Comparison of ENCODE assay signal across 1 cellular context in the genomic region with DNA sequence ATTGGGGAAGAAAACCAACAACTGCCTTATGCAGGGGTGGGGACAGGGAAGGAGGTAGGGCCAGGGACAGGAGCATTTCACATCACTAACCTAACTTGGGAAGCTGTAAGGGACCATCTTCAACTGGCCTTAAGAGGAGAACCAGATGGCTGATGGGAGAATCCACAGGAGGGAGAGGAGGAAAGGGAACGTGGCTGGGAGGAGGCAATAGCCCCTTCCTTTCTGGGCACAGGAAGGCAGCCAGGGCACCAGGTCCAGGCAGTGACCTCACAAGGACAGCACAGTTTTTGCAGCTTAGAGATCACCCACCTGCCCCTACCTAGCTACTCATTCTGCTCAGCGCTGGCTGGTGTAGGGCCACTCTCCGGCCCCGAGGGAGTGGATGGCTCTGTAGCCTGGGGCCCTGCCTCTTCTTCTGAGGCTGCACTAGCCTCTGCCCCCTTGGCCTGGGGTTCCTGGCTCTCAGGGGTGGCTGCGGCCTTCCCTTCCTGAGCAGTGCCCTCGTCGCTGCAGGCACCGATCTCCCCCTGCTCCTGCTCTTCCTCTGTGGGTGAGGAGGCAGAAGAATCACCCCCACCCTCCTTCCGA.
TF ChIP-seq lines count a peak whose summit lies in the region.

No MANE protein-coding gene starts in this region.

TF ChIP-seq in K562, 482 proteins besides CTCF, POLR2A, EP300 and RAD21 (continued from another document):
- TF ChIP-seq, protein P1, sequence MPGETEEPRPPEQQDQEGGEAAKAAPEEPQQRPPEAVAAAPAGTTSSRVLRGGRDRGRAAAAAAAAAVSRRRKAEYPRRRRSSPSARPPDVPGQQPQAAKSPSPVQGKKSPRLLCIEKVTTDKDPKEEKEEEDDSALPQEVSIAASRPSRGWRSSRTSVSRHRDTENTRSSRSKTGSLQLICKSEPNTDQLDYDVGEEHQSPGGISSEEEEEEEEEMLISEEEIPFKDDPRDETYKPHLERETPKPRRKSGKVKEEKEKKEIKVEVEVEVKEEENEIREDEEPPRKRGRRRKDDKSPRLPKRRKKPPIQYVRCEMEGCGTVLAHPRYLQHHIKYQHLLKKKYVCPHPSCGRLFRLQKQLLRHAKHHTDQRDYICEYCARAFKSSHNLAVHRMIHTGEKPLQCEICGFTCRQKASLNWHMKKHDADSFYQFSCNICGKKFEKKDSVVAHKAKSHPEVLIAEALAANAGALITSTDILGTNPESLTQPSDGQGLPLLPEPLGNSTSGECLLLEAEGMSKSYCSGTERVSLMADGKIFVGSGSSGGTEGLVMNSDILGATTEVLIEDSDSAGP (CRISPR knock-in tag; IDR thresholded peaks at IDR 0.05), result peak; percentile 32; the same call in 1 of the 2 replicates
TF ChIP-seq in K562: peak in this region for 25.
